8 cellular contexts compared by ENCODE assay signal in the genomic region with DNA sequence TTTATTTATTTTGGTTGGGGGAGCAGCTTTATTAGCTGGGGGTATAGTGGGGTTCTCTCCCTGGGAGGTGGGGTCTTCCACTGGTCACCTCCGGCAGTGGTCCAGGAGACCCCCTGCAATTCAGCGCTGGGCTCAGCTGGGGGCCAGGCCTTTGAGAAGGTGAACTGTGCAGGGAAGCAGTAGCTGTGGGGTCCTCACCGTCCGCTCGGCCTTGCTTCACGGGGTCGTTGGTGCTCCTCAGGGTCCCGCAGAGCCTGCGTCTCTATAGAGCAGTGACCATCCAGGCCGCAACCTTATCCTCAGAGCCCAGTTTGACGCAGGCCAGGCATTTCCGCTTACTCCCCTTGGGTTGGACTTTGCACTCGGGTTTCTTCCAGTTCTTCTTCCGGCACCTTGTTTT.
"Had no signal": no experiment of that assay in that cellular context is flagged by ENCODE, and none has a peak within 500 bp of the region (broad histone marks: within the 10 kb centered on the region; RNA-seq: fewer than 3 reads in every experiment).

No MANE protein-coding gene starts in this region.

- H3K36me3 ChIP-seq: HAP-1 had no signal

- H3K4me3 ChIP-seq: GM23248, GM23338, HAP-1 had no signal

- ATAC-seq: GM23338, HCT116 had no signal

- H3K4me3 Mint-ChIP-seq: GM23338, H9, HFFc6 had no signal

- H3K4me1 ChIP-seq: HAP-1 had no signal

- DNase-seq: GM23248, GOT3, H9, HCEC 1CT, HFFc6 had no signal

- H3K27ac Mint-ChIP-seq: GM23338, H9, HFFc6 had no signal

- H3K27ac ChIP-seq: GM23248 had no signal

- H3K4me1 Mint-ChIP-seq: GM23338, H9 had no signal

- H3K9me3 ChIP-seq: HAP-1 had no signal
